In the genomic region with DNA sequence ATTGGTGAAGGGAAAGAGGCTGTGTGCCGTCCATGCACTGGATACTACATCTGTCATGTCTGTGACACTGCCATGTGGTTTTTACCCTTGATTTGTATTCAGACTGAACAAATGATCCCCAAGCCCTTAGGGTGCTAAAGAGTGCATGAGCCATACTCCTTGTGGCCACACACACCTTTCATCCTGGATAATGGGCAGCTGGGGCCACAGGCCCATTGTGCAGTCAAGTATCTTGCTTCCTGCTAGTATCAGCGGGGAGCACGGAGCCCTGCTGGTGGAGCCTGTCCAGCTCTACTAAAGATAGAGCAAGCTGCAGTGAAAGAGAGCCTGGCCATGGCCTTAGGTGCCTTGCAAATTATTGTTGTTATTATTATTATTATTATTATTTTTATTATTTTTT, we compare ENCODE assay signal across 1 cellular context.
TF ChIP-seq lines count a peak whose summit lies in the region.

No MANE protein-coding gene starts in this region.

TF ChIP-seq in IMR-90, 13 proteins besides CTCF, POLR2A, EP300 and RAD21 (continued from another document):
- TF ChIP-seq ELK1 (IDR thresholded peaks at IDR 0.05; ENCODE audit: borderline replicate concordance, low read depth, low read length) (no peak), MAZ (IDR thresholded peaks at IDR 0.05; ENCODE audit: borderline replicate concordance, low read depth, low read length) (no peak), FOS (IDR thresholded peaks at IDR 0.05; ENCODE audit: low read depth, low read length) (no peak)
- TF ChIP-seq, protein P1, sequence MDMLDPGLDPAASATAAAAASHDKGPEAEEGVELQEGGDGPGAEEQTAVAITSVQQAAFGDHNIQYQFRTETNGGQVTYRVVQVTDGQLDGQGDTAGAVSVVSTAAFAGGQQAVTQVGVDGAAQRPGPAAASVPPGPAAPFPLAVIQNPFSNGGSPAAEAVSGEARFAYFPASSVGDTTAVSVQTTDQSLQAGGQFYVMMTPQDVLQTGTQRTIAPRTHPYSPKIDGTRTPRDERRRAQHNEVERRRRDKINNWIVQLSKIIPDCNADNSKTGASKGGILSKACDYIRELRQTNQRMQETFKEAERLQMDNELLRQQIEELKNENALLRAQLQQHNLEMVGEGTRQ (IDR thresholded peaks at IDR 0.05; ENCODE audit: low read depth, low read length) = no peak
